8 cellular contexts compared by ENCODE assay signal in the genomic region with DNA sequence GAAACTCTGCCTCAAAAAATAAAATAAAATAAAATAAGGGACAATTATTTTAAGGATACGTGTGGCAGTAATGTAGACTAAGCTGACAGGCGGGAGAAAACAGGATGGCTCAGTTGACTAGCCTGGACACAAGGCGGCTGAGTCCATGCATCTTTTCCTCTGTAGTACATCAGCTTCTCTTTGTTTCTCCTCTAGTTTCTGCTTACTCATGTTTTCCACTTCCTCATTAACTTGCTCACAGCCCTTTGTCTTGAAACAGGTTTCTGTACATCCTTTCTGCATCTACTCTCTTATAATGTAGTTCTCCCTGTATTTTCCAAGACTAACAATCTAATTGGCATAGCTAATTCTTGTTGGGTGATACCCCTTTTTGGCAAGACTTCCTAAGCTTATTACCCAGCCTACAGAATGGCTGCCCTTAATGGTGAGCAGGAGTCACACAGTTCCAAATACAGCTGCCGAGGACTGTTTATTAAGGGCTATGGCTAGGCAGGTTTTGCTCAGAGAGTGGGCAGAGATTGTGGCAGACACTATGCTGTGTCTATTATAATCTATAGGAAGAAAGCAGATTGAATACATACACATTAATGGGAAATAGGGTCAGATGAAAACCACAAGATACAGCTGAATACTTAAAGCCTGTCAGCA. TPM values are rescaled to one million over a fixed set of nuclear protein-coding genes. Genes with fewer than 3 reads are reported as not detected.
DNase-seq lines count a peak whose midpoint lies in the region; ATAC-seq and TF ChIP-seq lines count a peak whose summit lies in the region.

No MANE protein-coding gene starts in this region.

- H4K20me1 ChIP-seq in SK-N-SH (ENCODE audit: insufficient read depth), result no peaks in the 10 kb centered on the region

- no peaks in the 10 kb centered on the region for H3K9me3 ChIP-seq in SK-N-SH
- H3K9me3 ChIP-seq in sigmoid colon, result no peaks in the 10 kb centered on the region

- H3K9ac ChIP-seq in SK-N-SH, result no peak overlapping the region

- H3K9me2 ChIP-seq in SK-N-SH, result no peaks in the 10 kb centered on the region

- H3K4me1 ChIP-seq in SK-N-SH (ENCODE audit: control insufficient read depth in 1 of 2, insufficient read depth in 2 of 2, low read depth in 1 of 2, low read length in 1 of 2) (peaks cover 0 to 8% of the 10 kb centered on the region in 2 experiments; a peak in 2 of 4 replicates), sigmoid colon (no peaks in the 10 kb centered on the region)

- CTCF ChIA-PET in SK-N-SH (lab: Yijun Ruan, JAX), result interaction anchor here (1.5 kb wide), 1 partner anchor 47 kb away, joined by 3 read pairs; no protein-coding TSS in a partner anchor

- intact Hi-C loops in sigmoid colon (cut with DNase I) (no loop called here), posterior vena cava (cut with DNase I) (no loop called here)

- TF ChIP-seq CTCF in SK-N-SH (IDR thresholded peaks at IDR 0.05) (no peak), sigmoid colon (IDR thresholded peaks at IDR 0.05) (no peak)

- no peak overlapping the region for H3K4me2 ChIP-seq in SK-N-SH

- H3K79me2 ChIP-seq in SK-N-SH (ENCODE audit: insufficient read depth), result no peaks in the 10 kb centered on the region

- TF ChIP-seq EP300 in SK-N-SH (IDR thresholded peaks at IDR 0.05; ENCODE audit: borderline replicate concordance in 1 of 2, low read depth in 1 of 2, low read length in 1 of 2) (no peak), sigmoid colon (IDR thresholded peaks at IDR 0.05) (no peak)

- H3K27ac ChIP-seq in SK-N-SH (ENCODE audit: low read depth in 2 of 2, low read length in 1 of 2) (0 out of 4 replicates have a peak overlapping the region, but pooled peaks of 1 of the 2 experiments have one; percentile 22), sigmoid colon (no peak overlapping the region)

- ATAC-seq in GM18520 (IDR thresholded peaks at IDR 0.05; ENCODE audit: unreplicated experiment) (peak; percentile 61), HG03095 (IDR thresholded peaks at IDR 0.05; ENCODE audit: unreplicated experiment) (peak; percentile 72)

- no peak overlapping the region; the same call in 1 of the 2 replicates for H2AFZ ChIP-seq in SK-N-SH (ENCODE audit: low read depth)

- DNase-seq in A172 (ENCODE audit: low spot score) (peak; percentile 4), SK-N-SH (no peak), lung microvascular endothelial cell (ENCODE audit: low read depth in 2 of 2) (peak; percentile 58 to 74), sigmoid colon (no peak), AG08395 (ENCODE audit: low spot score) (no peak), posterior vena cava (ENCODE audit: low spot score) (no peak)

- H3F3A ChIP-seq in SK-N-SH (replicated peaks; ENCODE audit: insufficient read depth), result no peaks in the 10 kb centered on the region

- no peak overlapping the region for H3K4me3 ChIP-seq in SK-N-SH (ENCODE audit: low read depth in 2 of 2, low read length in 1 of 2)
- no peak overlapping the region for H3K4me3 ChIP-seq in sigmoid colon

- TF ChIP-seq RAD21 in SK-N-SH (IDR thresholded peaks at IDR 0.05; ENCODE audit: low read length), result no peak

- no peak for TF ChIP-seq POLR2A in sigmoid colon (IDR thresholded peaks at IDR 0.05)

- 94% methylated on average over 4 of the region's 4 CpGs for WGBS in SK-N-SH (ENCODE audit: low lambda C conversion rate)
- 75 to 76% methylated on average over 4 of the region's 4 CpGs for WGBS in sigmoid colon, 2 donors

- POLR2A ChIA-PET in SK-N-SH (lab: Yijun Ruan, JAX), result no interaction called here

- H3K27me3 ChIP-seq in SK-N-SH (ENCODE audit: insufficient read depth) (no peaks in the 10 kb centered on the region), sigmoid colon (no peaks in the 10 kb centered on the region)

- H3K36me3 ChIP-seq in SK-N-SH (replicated peaks in 1 of 2; ENCODE audit: control insufficient read depth in 1 of 2, insufficient read depth in 2 of 2, low read length in 1 of 2) (peaks cover 7 to 26% of the 10 kb centered on the region in 2 experiments), sigmoid colon (peaks cover 0 to 21% (median 8%) of the 10 kb centered on the region in 4 donors)

TF ChIP-seq in SK-N-SH, 30 proteins besides CTCF, POLR2A, EP300 and RAD21:
- TF ChIP-seq PBX3 (IDR thresholded peaks at IDR 0.05) (no peak), RFX5 (IDR thresholded peaks at IDR 0.05; ENCODE audit: low read length) (no peak), ELF1 (IDR thresholded peaks at IDR 0.05) (0 out of 2 replicates have a peak, but pooled peaks have one; percentile 10), CHD2 (IDR thresholded peaks at IDR 0.05; ENCODE audit: low read length, partially characterized antibody) (no peak), MXI1 (IDR thresholded peaks at IDR 0.05; ENCODE audit: low read depth, low read length) (no peak), GABPA (IDR thresholded peaks at IDR 0.05; ENCODE audit: low read depth) (no peak), TAF1 (IDR thresholded peaks at IDR 0.05; ENCODE audit: borderline replicate concordance, low read depth, low read length) (no peak)
- TF ChIP-seq, protein P1, sequence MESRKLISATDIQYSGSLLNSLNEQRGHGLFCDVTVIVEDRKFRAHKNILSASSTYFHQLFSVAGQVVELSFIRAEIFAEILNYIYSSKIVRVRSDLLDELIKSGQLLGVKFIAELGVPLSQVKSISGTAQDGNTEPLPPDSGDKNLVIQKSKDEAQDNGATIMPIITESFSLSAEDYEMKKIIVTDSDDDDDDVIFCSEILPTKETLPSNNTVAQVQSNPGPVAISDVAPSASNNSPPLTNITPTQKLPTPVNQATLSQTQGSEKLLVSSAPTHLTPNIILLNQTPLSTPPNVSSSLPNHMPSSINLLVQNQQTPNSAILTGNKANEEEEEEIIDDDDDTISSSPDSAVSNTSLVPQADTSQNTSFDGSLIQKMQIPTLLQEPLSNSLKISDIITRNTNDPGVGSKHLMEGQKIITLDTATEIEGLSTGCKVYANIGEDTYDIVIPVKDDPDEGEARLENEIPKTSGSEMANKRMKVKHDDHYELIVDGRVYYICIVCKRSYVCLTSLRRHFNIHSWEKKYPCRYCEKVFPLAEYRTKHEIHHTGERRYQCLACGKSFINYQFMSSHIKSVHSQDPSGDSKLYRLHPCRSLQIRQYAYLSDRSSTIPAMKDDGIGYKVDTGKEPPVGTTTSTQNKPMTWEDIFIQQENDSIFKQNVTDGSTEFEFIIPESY (IDR thresholded peaks at IDR 0.05; ENCODE audit: borderline replicate concordance, low read depth), result no peak
TF ChIP-seq in SK-N-SH: peak in this region for 1.

RNA-seq across cellular contexts. Expression of gene KLF5, which starts 58.7 kb away (rescaled TPM):
- 10.4 and 11.5 TPM in 2 replicates for total RNA-seq in A172 (2014; rRNA removed; shearing (Covaris generic))
- polyA plus RNA-seq in SK-N-SH (2012; rRNA removed), result 2.7 and 3.9 TPM in 2 replicates
- polyA plus RNA-seq in SK-N-SH (2012; cell fraction: cytosol; rRNA removed), result 2.9 and 3.2 TPM in 2 replicates
- 1.5 and 3.4 TPM in 2 replicates for polyA plus RNA-seq in SK-N-SH (2012; cell fraction: nucleus; rRNA removed)
- total RNA-seq in lung microvascular endothelial cell, result 0.44 and 1.8 TPM in 2 replicates
- total RNA-seq in sigmoid colon, result 1 to 10 TPM; 2.3 to 3.6 (median 3.0) TPM
- 100 to 1,000 TPM; 116 to 169 (median 153) TPM for polyA plus RNA-seq in sigmoid colon
- total RNA-seq in posterior vena cava, result 1 to 10 TPM; 3.6 to 6.0 TPM

Comparison
In these comparisons a context has a peak if more than half of its experiments do, and no peak if none do; other contexts are left out.
1. DNase-seq: peak in A172 (single experiment) and lung microvascular endothelial cell (2 of 2); none in SK-N-SH (single experiment), sigmoid colon (single experiment), AG08395 (single experiment) and posterior vena cava (single experiment).